ENCODE assay signal across 8 cellular contexts in genomic region chr2:71069376-71069775, GRCh38. TPM values are rescaled to one million over a fixed set of nuclear protein-coding genes. Genes with fewer than 3 reads are reported as not detected.
DNase-seq lines count a peak whose midpoint lies in the region; ATAC-seq, FAIRE-seq and TF ChIP-seq lines count a peak whose summit lies in the region.

No MANE protein-coding gene starts in this region.

- no TSS peak for BruUV-seq in HepG2 (replicated peaks; lab: Mats Ljungman, UMichigan)

- H3K9me3 ChIP-seq in HepG2 (ENCODE audit: low read length), result no peaks in the 10 kb centered on the region
- no peaks in the 10 kb centered on the region for H3K9me3 ChIP-seq in thoracic aorta

- peak overlapping the region; percentile 97 for H3K4me2 ChIP-seq in HepG2 (ENCODE audit: low read depth, low read length)

- POLR2A ChIA-PET in HepG2 (lab: Yijun Ruan, JAX), result interaction anchor here (1.3 to 2.2 kb wide), 6 partner anchors 10 to 81 kb away, joined by 4 to 36 read pairs (median 11); partner anchors contain the start of genes MCEE, MPHOSPH10 and TEX261

- H3K36me3 ChIP-seq in HepG2 (replicated peaks in 1 of 2; ENCODE audit: control insufficient read depth in 1 of 2, insufficient read depth in 2 of 2, low read length in 2 of 2) (peaks cover 2 to 25% of the 10 kb centered on the region in 2 experiments), thoracic aorta (peaks cover 14% of the 10 kb centered on the region)

- peaks cover 14% of the 10 kb centered on the region for H3K79me2 ChIP-seq in HepG2 (ENCODE audit: insufficient read depth, low read length)

- peak overlapping the region; percentile 74; the same call in 1 of the 2 replicates for H3K9ac ChIP-seq in HepG2 (ENCODE audit: insufficient read depth, low read depth, low read length)

- H3K27ac Mint-ChIP-seq in activated T-cell treated with anti-CD3 and anti-CD28 coated beads, Interleukin-2, amount 50 U/mL, for 24 hours, result peak overlapping the region; percentile 97

- H3K4me3 Mint-ChIP-seq in activated T-cell treated with anti-CD3 and anti-CD28 coated beads, Interleukin-2, amount 50 U/mL, for 24 hours, result peak overlapping the region; percentile 87

- H3K4me1 ChIP-seq in HepG2 (ENCODE audit: insufficient read depth, low read length), result peaks cover 46% of the 10 kb centered on the region
- peaks cover 15 to 21% of the 10 kb centered on the region in 2 donors for H3K4me1 ChIP-seq in thoracic aorta (ENCODE audit: control insufficient read depth in 1 of 2, low read depth in 2 of 2)

- no peak for TF ChIP-seq RAD21 in HepG2 (CRISPR knock-in tag; IDR thresholded peaks at IDR 0.05)

- TF ChIP-seq EP300 in HepG2 (IDR thresholded peaks at IDR 0.05; ENCODE audit: low read depth in 2 of 2, low read length in 2 of 2) (no peak), HepG2 (CRISPR knock-in tag; IDR thresholded peaks at IDR 0.05; ENCODE audit: borderline replicate concordance) (no peak)

- intact Hi-C loops in HepG2 (cut with micrococcal nuclease; ENCODE audit: unreplicated experiment), result loop anchor here (5.0 kb wide), 1 partner anchor 62 kb away; no protein-coding TSS in a partner anchor

- peak overlapping the region; percentile 60 for H2AFZ ChIP-seq in HepG2 (ENCODE audit: low read length)

- CTCF ChIA-PET in HepG2 (lab: Yijun Ruan, JAX; ENCODE audit: low intra/inter-chr PET ratio, low total read pairs), result interaction anchor here (0.9 kb wide), 1 partner anchor 85 kb away, joined by 3 read pairs; no protein-coding TSS in a partner anchor

- peaks cover 64% of the 10 kb centered on the region for H3K4me1 Mint-ChIP-seq in activated T-cell treated with anti-CD3 and anti-CD28 coated beads, Interleukin-2, amount 50 U/mL, for 24 hours (ENCODE audit: low read depth)

- H3K4me3 ChIP-seq in HepG2 (replicated peaks in 1 of 3; ENCODE audit: insufficient read depth in 1 of 3, low read depth in 2 of 3, low read length in 3 of 3) (peak overlapping the region; percentile 67 to 88 (median 68)), thoracic aorta (peak overlapping the region; percentile 81)

- no peaks in the 10 kb centered on the region for H3K27me3 Mint-ChIP-seq in activated T-cell treated with anti-CD3 and anti-CD28 coated beads, Interleukin-2, amount 50 U/mL, for 24 hours

- in situ Hi-C loops in HepG2 (cut with HindIII; ENCODE audit: extremely low pct_ligation_motif_present, low pct_unique_long_range_greater_than_20kb), result no loop called here

- TF ChIP-seq POLR2A in HepG2 (IDR thresholded peaks at IDR 0.05; ENCODE audit: insufficient read depth in 1 of 2, low read depth in 2 of 2, low read length in 2 of 2), result no peak

- H4K20me1 ChIP-seq in HepG2 (ENCODE audit: insufficient read depth, low read length), result no peaks in the 10 kb centered on the region

- no peak for DNase-seq in activated T-cell treated with anti-CD3 and anti-CD28 coated beads, Interleukin-2, amount 50 U/mL, for 24 hours
- no peak for DNase-seq in activated T-cell treated with anti-CD3 and anti-CD28 coated beads, Interleukin-2, amount 50 U/mL, for 48 hours
- DNase-seq in HepG2 (ENCODE audit: low spot score) (no peak), thoracic aorta (ENCODE audit: low spot score) (no peak), A172 (ENCODE audit: low spot score) (no peak), NCI-H2227 (lab: John Stamatoyannopoulos, UW; ENCODE audit: unreplicated experiment) (no peak)

- no peaks in the 10 kb centered on the region for H3K9me3 Mint-ChIP-seq in activated T-cell treated with anti-CD3 and anti-CD28 coated beads, Interleukin-2, amount 50 U/mL, for 24 hours

- TF ChIP-seq CTCF in HepG2 (CRISPR knock-in tag; IDR thresholded peaks at IDR 0.05) (no peak), thoracic aorta (IDR thresholded peaks at IDR 0.05) (no peak)

- WGBS in HepG2 (ENCODE audit: low lambda C conversion rate), result 68% methylated on average over 5 of the region's 5 CpGs

- H3K27me3 ChIP-seq in HepG2 (ENCODE audit: control insufficient read depth in 1 of 2, insufficient read depth in 2 of 2, low read length in 2 of 2) (peaks cover 0 to under 1% of the 10 kb centered on the region in 2 experiments; a peak in 1 of 5 replicates), thoracic aorta (replicated peaks; ENCODE audit: insufficient read depth) (no peaks in the 10 kb centered on the region)

- FAIRE-seq in HepG2 (lab: Jason Lieb, UNC), result no peak

- peak overlapping the region; percentile 98 for H3K27ac ChIP-seq in angular gyrus (ENCODE audit: low read depth, low read length)
- H3K27ac ChIP-seq in HepG2 (ENCODE audit: extremely low read length, insufficient read depth, low read length), result no peak overlapping the region
- no peak overlapping the region for H3K27ac ChIP-seq in thoracic aorta

- ATAC-seq in HepG2, result no peak
- no peak for ATAC-seq in thoracic aorta (ENCODE audit: insufficient number of reproducible peaks, low FRiP score, low read depth)
- ATAC-seq in GM19035 (IDR thresholded peaks at IDR 0.05; ENCODE audit: unreplicated experiment), result no peak

- H3K36me3 Mint-ChIP-seq in activated T-cell treated with anti-CD3 and anti-CD28 coated beads, Interleukin-2, amount 50 U/mL, for 24 hours (ENCODE audit: low read depth), result peaks cover 35% of the 10 kb centered on the region

TF ChIP-seq in HepG2, 621 proteins besides CTCF, POLR2A, EP300 and RAD21:
- no peak for TF ChIP-seq MNT (IDR thresholded peaks at IDR 0.05)
- no peak for TF ChIP-seq NFATC3 (CRISPR knock-in tag; IDR thresholded peaks at IDR 0.05)
- no peak for TF ChIP-seq ZSCAN5A (CRISPR knock-in tag; IDR thresholded peaks at IDR 0.05; ENCODE audit: borderline replicate concordance)
- TF ChIP-seq KDM2A (CRISPR knock-in tag; IDR thresholded peaks at IDR 0.05; ENCODE audit: borderline replicate concordance, low read depth), result no peak
- 0 out of 2 replicates have a peak, but pooled peaks have one; percentile 7 for TF ChIP-seq ZNF878 (CRISPR knock-in tag; IDR thresholded peaks at IDR 0.05)
- TF ChIP-seq ZNF430 (CRISPR knock-in tag; IDR thresholded peaks at IDR 0.05), result no peak

RNA-seq across cellular contexts. Expression of gene NAGK, which starts 0.9 kb away (rescaled TPM):
- total RNA-seq in HepG2 (2016; rRNA removed; fragmentation: Illumina TruSeq; extraction: Trizol) (29.8 and 35.2 TPM in 2 replicates), thoracic aorta (100 to 1,000 TPM in 1 of 2 donors, 10 to 100 TPM in 1; 46.6 to 125 TPM)
- 16.7 and 20.4 TPM in 2 replicates for total RNA-seq in HepG2 (2016; cell fraction: cytosol; rRNA removed; fragmentation: Illumina TruSeq; extraction: Trizol; ENCODE audit: low read depth)
- 28.4 and 34.5 TPM in 2 replicates for total RNA-seq in HepG2 (2016; cell fraction: insoluble cytoplasmic fraction; rRNA removed; fragmentation: Illumina TruSeq; extraction: Trizol)
- total RNA-seq in HepG2 (2016; cell fraction: membrane; rRNA removed; fragmentation: Illumina TruSeq; extraction: Trizol), result 16.2 and 19.4 TPM in 2 replicates
- 25.1 and 33.7 TPM in 2 replicates for total RNA-seq in HepG2 (2016; cell fraction: nucleus; rRNA removed; fragmentation: Illumina TruSeq; extraction: Trizol)
- 24.4 and 32.1 TPM in 2 replicates for polyA plus RNA-seq in HepG2 (2011; rRNA removed)
- polyA plus RNA-seq in HepG2 (2011; cell fraction: cytosol; rRNA removed), result 26.2 and 27.6 TPM in 2 replicates
- 79.7 and 80.0 TPM in 2 replicates for polyA plus RNA-seq in HepG2 (2011; cell fraction: nucleus; rRNA removed)
- polyA plus RNA-seq in HepG2 (2012), result 21.9 and 25.9 TPM in 2 replicates
- 13.2 and 15.1 TPM in 2 replicates for polyA plus RNA-seq in HepG2 (2016; cell fraction: cytosol; fragmentation: Illumina TruSeq; extraction: Trizol; ENCODE audit: low read depth)
- polyA plus RNA-seq in HepG2 (2016; cell fraction: insoluble cytoplasmic fraction; fragmentation: Illumina TruSeq; extraction: Trizol; ENCODE audit: low read depth), result 36.5 and 39.9 TPM in 2 replicates
- 11.9 and 13.2 TPM in 2 replicates for polyA plus RNA-seq in HepG2 (2016; cell fraction: membrane; fragmentation: Illumina TruSeq; extraction: Trizol; ENCODE audit: low read depth)
- 64.5 and 73.2 TPM in 2 replicates for polyA plus RNA-seq in HepG2 (2016; cell fraction: nucleus; fragmentation: Illumina TruSeq; extraction: Trizol; ENCODE audit: insufficient read depth, low read depth)
- polyA minus RNA-seq in HepG2 (2011; rRNA and poly(A)+ RNA removed; ENCODE audit: low replicate concordance), result 27.8 and 45.7 TPM in 2 replicates
- polyA minus RNA-seq in HepG2 (2011; cell fraction: cytosol; rRNA and poly(A)+ RNA removed), result 7.1 and 10.9 TPM in 2 replicates
- 54.0 and 54.8 TPM in 2 replicates for polyA minus RNA-seq in HepG2 (2011; cell fraction: nucleus; rRNA and poly(A)+ RNA removed)
- 73.3 and 128 TPM in 2 replicates for total RNA-seq in A172 (2014; rRNA removed; shearing (Covaris generic))
